Comparison of ENCODE assay signal across 29 cellular contexts in the genomic region with DNA sequence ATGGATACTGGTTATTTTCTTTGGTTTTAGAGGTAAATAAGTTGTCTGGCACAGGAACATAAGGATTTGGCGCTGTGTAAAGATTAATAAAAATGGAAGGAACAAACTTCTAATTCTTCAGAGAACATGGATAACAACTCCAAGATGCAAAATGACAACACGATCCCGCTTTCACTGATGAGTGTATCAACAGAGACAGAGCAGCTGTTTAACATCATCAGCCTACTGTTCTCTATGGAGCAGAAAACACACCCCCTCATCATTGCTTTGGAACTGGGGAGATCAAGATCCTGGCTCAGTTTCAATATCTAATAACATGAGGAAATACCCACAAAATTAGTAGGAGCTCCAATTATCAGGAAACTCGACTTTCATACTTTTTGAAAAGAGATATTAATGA. TPM values are rescaled to one million over a fixed set of nuclear protein-coding genes. Genes with fewer than 3 reads are reported as not detected.
"Had no signal": no experiment of that assay in that cellular context is flagged by ENCODE, and none has a peak within 500 bp of the region (broad histone marks: within the 10 kb centered on the region; RNA-seq: fewer than 3 reads in every experiment).

No MANE protein-coding gene starts in this region.

- H3K36me3 ChIP-seq: adrenal gland, colonic mucosa had no signal

- H3K9me3 Mint-ChIP-seq: activated CD4-positive, alpha-beta T cell treated with anti-CD3 and anti-CD28 coated beads, Interleukin-2, amount 10 ng/mL, durations not matched to agents 24 days and 14 days; activated naive CD4-positive, alpha-beta T cell treated with anti-CD3 and anti-CD28 coated beads, Interleukin-2, amount 50 U/mL, for 24 hours; activated naive CD8-positive, alpha-beta T cell treated with anti-CD3 and anti-CD28 coated beads for 36 hours; activated naive CD8-positive, alpha-beta T cell treated with anti-CD3 and anti-CD28 coated beads, Interleukin-2, amount 50 U/mL, for 24 hours had no signal

- ATAC-seq: activated CD4-positive, alpha-beta T cell treated with anti-CD3 and anti-CD28 coated beads for 36 hours; activated CD8-positive, alpha-beta memory T cell treated with anti-CD3 and anti-CD28 coated beads, Interleukin-2, amount 10 ng/mL, durations not matched to agents 7 days and 5 days; activated CD8-positive, alpha-beta T cell treated with anti-CD3 and anti-CD28 coated beads, Interleukin-2, amount 10 ng/mL, durations not matched to agents 7 days and 5 days; activated naive CD8-positive, alpha-beta T cell treated with anti-CD3 and anti-CD28 coated beads, Interleukin-2, amount 50 U/mL, for 24 hours; body of pancreas; esophagus mucosa had no signal

- H3K4me3 Mint-ChIP-seq: activated CD4-positive, alpha-beta memory T cell treated with anti-CD3 and anti-CD28 coated beads for 36 hours; activated CD4-positive, alpha-beta T cell treated with anti-CD3 and anti-CD28 coated beads for 36 hours; activated CD4-positive, alpha-beta T cell treated with anti-CD3 and anti-CD28 coated beads, Interleukin-2, amount 10 ng/mL, durations not matched to agents 24 days and 14 days; activated CD8-positive, alpha-beta memory T cell treated with anti-CD3 and anti-CD28 coated beads, Interleukin-2, amount 10 ng/mL, durations not matched to agents 7 days and 5 days; activated CD8-positive, alpha-beta T cell treated with anti-CD3 and anti-CD28 coated beads, Interleukin-2, amount 10 ng/mL, durations not matched to agents 7 days and 5 days; activated naive CD4-positive, alpha-beta T cell treated with anti-CD3 and anti-CD28 coated beads for 36 hours; activated naive CD4-positive, alpha-beta T cell treated with anti-CD3 and anti-CD28 coated beads, Interleukin-2, amount 50 U/mL, for 24 hours; activated naive CD8-positive, alpha-beta T cell treated with anti-CD3 and anti-CD28 coated beads for 36 hours; activated naive CD8-positive, alpha-beta T cell treated with anti-CD3 and anti-CD28 coated beads, Interleukin-2, amount 50 U/mL, for 24 hours; activated T-helper 1 cell treated with anti-CD3 and anti-CD28 coated beads, Interleukin-12 subunit alpha, Interleukin-12 subunit beta, Interleukin-2, Interleukin-4 antibody, amounts not matched to agents 30 ng/mL and 10 ng/mL and 1 ng/mL, durations not matched to agents 14 hours and 24 hours and 36 hours had no signal

- H3K27me3 ChIP-seq: adrenal gland, body of pancreas had no signal

- H3K27ac Mint-ChIP-seq: activated CD4-positive, alpha-beta memory T cell treated with anti-CD3 and anti-CD28 coated beads for 36 hours; activated CD4-positive, alpha-beta T cell treated with anti-CD3 and anti-CD28 coated beads for 36 hours; activated CD4-positive, alpha-beta T cell treated with anti-CD3 and anti-CD28 coated beads, Interleukin-2, amount 10 ng/mL, durations not matched to agents 24 days and 14 days; activated CD8-positive, alpha-beta memory T cell treated with anti-CD3 and anti-CD28 coated beads, Interleukin-2, amount 10 ng/mL, durations not matched to agents 7 days and 5 days; activated CD8-positive, alpha-beta T cell treated with anti-CD3 and anti-CD28 coated beads, Interleukin-2, amount 10 ng/mL, durations not matched to agents 7 days and 5 days; activated naive CD4-positive, alpha-beta T cell treated with anti-CD3 and anti-CD28 coated beads for 36 hours; activated naive CD4-positive, alpha-beta T cell treated with anti-CD3 and anti-CD28 coated beads, Interleukin-2, amount 50 U/mL, for 24 hours; activated naive CD8-positive, alpha-beta T cell treated with anti-CD3 and anti-CD28 coated beads for 36 hours; activated naive CD8-positive, alpha-beta T cell treated with anti-CD3 and anti-CD28 coated beads, Interleukin-2, amount 50 U/mL, for 24 hours; activated T-helper 1 cell treated with anti-CD3 and anti-CD28 coated beads, Interleukin-12 subunit alpha, Interleukin-12 subunit beta, Interleukin-2, Interleukin-4 antibody, amounts not matched to agents 30 ng/mL and 10 ng/mL and 1 ng/mL, durations not matched to agents 14 hours and 24 hours and 36 hours; activated T-helper 2 cell treated with anti-CD3 and anti-CD28 coated beads, Interferon-gamma antibody, Interleukin-2, Interleukin-4, amounts not matched to agents 10 μg/mL and 5 μg/mL and 100 μg/mL, durations not matched to agents 14 hours and 24 hours and 36 hours had no signal

- H3K36me3 Mint-ChIP-seq: activated naive CD4-positive, alpha-beta T cell treated with anti-CD3 and anti-CD28 coated beads, Interleukin-2, amount 50 U/mL, for 24 hours; activated naive CD8-positive, alpha-beta T cell treated with anti-CD3 and anti-CD28 coated beads for 36 hours had no signal

- H3K4me3 ChIP-seq: adrenal gland, body of pancreas, colonic mucosa had no signal

- DNase-seq: activated CD4-positive, alpha-beta memory T cell treated with anti-CD3 and anti-CD28 coated beads for 36 hours; activated CD4-positive, alpha-beta T cell treated with anti-CD3 and anti-CD28 coated beads for 36 hours; activated CD4-positive, alpha-beta T cell treated with anti-CD3 and anti-CD28 coated beads, Interleukin-2, amount 10 ng/mL, durations not matched to agents 24 days and 14 days; activated CD4-positive, CD25-positive, alpha-beta regulatory T cell; activated CD4-positive, CD25-positive, alpha-beta regulatory T cell treated with anti-CD3 and anti-CD28 coated beads, Interleukin-2, amount 50 U/mL, for 72 hours; activated CD8-positive, alpha-beta memory T cell treated with anti-CD3 and anti-CD28 coated beads, Interleukin-2, amount 10 ng/mL, durations not matched to agents 7 days and 5 days; activated CD8-positive, alpha-beta memory T cell treated with anti-CD3 and anti-CD28 coated beads, Interleukin-2, amount 50 U/mL, for 4 hours; activated CD8-positive, alpha-beta T cell treated with anti-CD3 and anti-CD28 coated beads, Interleukin-2, amount 10 ng/mL, durations not matched to agents 7 days and 5 days; activated effector memory CD4-positive, alpha-beta T cell treated with anti-CD3 and anti-CD28 coated beads, Interleukin-2, amount 50 U/mL, for 16 hours; activated naive CD4-positive, alpha-beta T cell treated with anti-CD3 and anti-CD28 coated beads for 36 hours; activated naive CD8-positive, alpha-beta T cell treated with anti-CD3 and anti-CD28 coated beads for 36 hours; activated naive CD8-positive, alpha-beta T cell treated with anti-CD3 and anti-CD28 coated beads, Interleukin-2, amount 50 U/mL, for 24 hours; activated T-cell treated with anti-CD3 and anti-CD28 coated beads, Interleukin-2, amount 50 U/mL, for 1 hour; activated T-cell treated with anti-CD3 and anti-CD28 coated beads, Interleukin-2, amount 50 U/mL, for 48 hours; adrenal gland; amygdala; aorta; body of pancreas; central memory CD4-positive, alpha-beta T cell; cerebellar nuclear complex; colonic mucosa; effector CD8-positive, alpha-beta T cell; foreskin fibroblast; T-helper 2 cell had no signal

- H3K27ac ChIP-seq: adrenal gland, body of pancreas, colonic mucosa had no signal

- H3K4me1 Mint-ChIP-seq: activated CD4-positive, alpha-beta T cell treated with anti-CD3 and anti-CD28 coated beads for 36 hours; activated CD4-positive, alpha-beta T cell treated with anti-CD3 and anti-CD28 coated beads, Interleukin-2, amount 10 ng/mL, durations not matched to agents 24 days and 14 days; activated CD8-positive, alpha-beta memory T cell treated with anti-CD3 and anti-CD28 coated beads, Interleukin-2, amount 10 ng/mL, durations not matched to agents 7 days and 5 days; activated naive CD4-positive, alpha-beta T cell treated with anti-CD3 and anti-CD28 coated beads, Interleukin-2, amount 50 U/mL, for 24 hours; activated naive CD8-positive, alpha-beta T cell treated with anti-CD3 and anti-CD28 coated beads for 36 hours; activated naive CD8-positive, alpha-beta T cell treated with anti-CD3 and anti-CD28 coated beads, Interleukin-2, amount 50 U/mL, for 24 hours had no signal

- H3K4me1 ChIP-seq: adrenal gland, body of pancreas, colonic mucosa had no signal

- H3K9me3 ChIP-seq: adrenal gland, body of pancreas, colonic mucosa had no signal

RNA-seq across cellular contexts. Expression of gene GAS1, which starts 8.2 kb away (rescaled TPM):
- total RNA-seq: T-helper 1 cell treated with Interleukin-12 subunit alpha and Interleukin-12 subunit beta and Interleukin-4 antibody, amounts not matched to agents 30 ng/mL and 1 ng/mL, for 36 hours had no signal
